ENCODE assay signal across 15 cellular contexts in genomic region chr10:11303671-11304170, GRCh38.
"Had no signal": no experiment of that assay in that cellular context is flagged by ENCODE, and none has a peak within 500 bp of the region (broad histone marks: within the 10 kb centered on the region; RNA-seq: fewer than 3 reads in every experiment).

No MANE protein-coding gene starts in this region.

- H3K4me1 ChIP-seq: right atrium auricular region, transverse colon had no signal

- H3K27me3 ChIP-seq: right atrium auricular region, transverse colon had no signal

- H3K27ac Mint-ChIP-seq: endodermal cell had no signal

- H3K4me3 ChIP-seq: right atrium auricular region, transverse colon had no signal

- H3K4me3 Mint-ChIP-seq: activated T-cell treated with anti-CD3 and anti-CD28 coated beads, Interleukin-2, amount 50 U/mL, for 72 hours; endodermal cell had no signal

- DNase-seq: activated CD4-positive, alpha-beta T cell treated with anti-CD3 and anti-CD28 coated beads for 4 hours; activated naive CD4-positive, alpha-beta T cell; activated T-cell treated with anti-CD3 and anti-CD28 coated beads, Interleukin-2, amount 50 U/mL, for 72 hours; cerebellar nuclear complex; dermis blood vessel endothelial cell; endodermal cell; erythroblast; hippocampal formation; kidney glomerular epithelial cell; posterior cingulate gyrus; small intestine; SW 1271; transverse colon; WERI-Rb-1 had no signal

- H3K4me1 Mint-ChIP-seq: endodermal cell had no signal

- H3K36me3 ChIP-seq: WERI-Rb-1 had no signal

- ATAC-seq: activated T-cell treated with anti-CD3 and anti-CD28 coated beads, Interleukin-2, amount 50 U/mL, for 72 hours had no signal

- H3K27ac ChIP-seq: right atrium auricular region, transverse colon, WERI-Rb-1 had no signal
